11 cellular contexts compared by ENCODE assay signal in genomic region chr6:28351493-28351925, GRCh38. TPM values are rescaled to one million over a fixed set of nuclear protein-coding genes. Genes with fewer than 3 reads are reported as not detected.
DNase-seq lines count a peak whose midpoint lies in the region; ATAC-seq and TF ChIP-seq lines count a peak whose summit lies in the region.
"Had no signal": no experiment of that assay in that cellular context is flagged by ENCODE, and none has a peak within 500 bp of the region (broad histone marks: within the 10 kb centered on the region; RNA-seq: fewer than 3 reads in every experiment).

No MANE protein-coding gene starts in this region.

- H3K79me2 ChIP-seq in SU-DHL-6 (ENCODE audit: insufficient read depth, low read length) = peaks cover 27% of the 10 kb centered on the region; the same call in 1 of the 2 replicates
- H3K79me2 ChIP-seq: parathyroid adenoma had no signal

- ATAC-seq in stimulated activated naive B cell treated with anti-CD40 and anti-IgM and Interleukin-4, amounts not matched to agents 10 μg/mL and 1 μg/mL and 100 μg/mL, for 72 hours (replicated peaks) = no peak
- ATAC-seq in left colon = no peak

- H3F3A ChIP-seq in SU-DHL-6 (ENCODE audit: insufficient read depth) = peaks cover 8% of the 10 kb centered on the region

- H3K27me3 Mint-ChIP-seq in activated CD4-positive, alpha-beta T cell treated with anti-CD3 and anti-CD28 coated beads, Interleukin-2, amount 10 ng/mL, durations not matched to agents 7 days and 5 days = peaks cover 13% of the 10 kb centered on the region
- peaks cover 0 to 5% of the 10 kb centered on the region in 2 donors for H3K27me3 Mint-ChIP-seq in stimulated activated naive B cell treated with anti-CD40 and anti-IgM and Interleukin-4, amounts not matched to agents 10 μg/mL and 1 μg/mL and 100 μg/mL, for 72 hours

- peaks cover 3% of the 10 kb centered on the region for H3K9me3 Mint-ChIP-seq in activated CD4-positive, alpha-beta T cell treated with anti-CD3 and anti-CD28 coated beads, Interleukin-2, amount 10 ng/mL, durations not matched to agents 7 days and 5 days
- peaks cover 0 to 2% of the 10 kb centered on the region in 2 donors for H3K9me3 Mint-ChIP-seq in stimulated activated naive B cell treated with anti-CD40 and anti-IgM and Interleukin-4, amounts not matched to agents 10 μg/mL and 1 μg/mL and 100 μg/mL, for 72 hours

- TF ChIP-seq CTCF in SU-DHL-6 (IDR thresholded peaks at IDR 0.05; ENCODE audit: insufficient read depth, low read length, poor library complexity, severe bottlenecking) = no peak
- TF ChIP-seq CTCF in fibroblast of the aortic adventitia (IDR thresholded peaks at IDR 0.05; ENCODE audit: insufficient read depth, low read length) = no peak

- H3K36me3 Mint-ChIP-seq in activated CD4-positive, alpha-beta T cell treated with anti-CD3 and anti-CD28 coated beads, Interleukin-2, amount 10 ng/mL, durations not matched to agents 7 days and 5 days (ENCODE audit: low read depth) = peaks cover 25% of the 10 kb centered on the region
- H3K36me3 Mint-ChIP-seq in stimulated activated naive B cell treated with anti-CD40 and anti-IgM and Interleukin-4, amounts not matched to agents 10 μg/mL and 1 μg/mL and 100 μg/mL, for 72 hours = peaks cover 2 to 8% of the 10 kb centered on the region in 2 donors

- no peaks in the 10 kb centered on the region for H3K9me2 ChIP-seq in SU-DHL-6 (replicated peaks; ENCODE audit: insufficient read depth, low read length)

- intact Hi-C loops in left colon (cut with DNase I, micrococcal nuclease) = loop anchor here in 1 of 2 donors (10.0 kb wide), 1 partner anchor 87 kb away; the partner anchor contains the start of gene ZSCAN26

- no peaks in the 10 kb centered on the region for H3K27me3 ChIP-seq in SU-DHL-6 (ENCODE audit: low read length)

- H3K9ac ChIP-seq in SU-DHL-6 (ENCODE audit: low read length) = no peak overlapping the region
- H3K9ac ChIP-seq: parathyroid adenoma had no signal

- peaks cover 5% of the 10 kb centered on the region; the same call in 1 of the 2 replicates for H3K36me3 ChIP-seq in SU-DHL-6 (ENCODE audit: low read length)
- H3K36me3 ChIP-seq: HAP-1 had no signal

- POLR2A ChIA-PET in activated CD4-positive, alpha-beta T cell treated with anti-CD3 and anti-CD28 coated beads, Interleukin-2, amount 10 ng/mL, durations not matched to agents 7 days and 5 days (lab: Charles Lee) = no interaction called here

- H3K9me3 ChIP-seq in SU-DHL-6 (ENCODE audit: insufficient read depth, low read length) = peaks cover 13% of the 10 kb centered on the region; the same call in 1 of the 2 replicates
- H3K9me3 ChIP-seq: HAP-1 had no signal

- H3K4me2 ChIP-seq in SU-DHL-6 (ENCODE audit: low read depth, low read length, poor library complexity, severe bottlenecking) = peak overlapping the region; percentile 89

- no peak overlapping the region for H2AFZ ChIP-seq in SU-DHL-6 (ENCODE audit: low read depth, low read length, severe bottlenecking)
- H2AFZ ChIP-seq: parathyroid adenoma had no signal

- no peak for DNase-seq in activated CD4-positive, alpha-beta T cell treated with anti-CD3 and anti-CD28 coated beads, Interleukin-2, amount 10 ng/mL, durations not matched to agents 7 days and 5 days
- no peak for DNase-seq in activated CD4-positive, alpha-beta T cell treated with anti-CD3 and anti-CD28 coated beads, Interleukin-2, amount 50 U/mL, for 1 hour
- no peak for DNase-seq in fibroblast of the aortic adventitia (ENCODE audit: low read depth)
- no peak for DNase-seq in stimulated activated naive B cell treated with anti-CD40 and anti-IgM and Interleukin-4, amounts not matched to agents 10 μg/mL and 1 μg/mL and 100 μg/mL, for 72 hours
- DNase-seq in NCI-H128 (lab: John Stamatoyannopoulos, UW; ENCODE audit: unreplicated experiment) = no peak
- DNase-seq in epidermal melanocyte (ENCODE audit: insufficient read length, low spot score) = no peak
- no peak for DNase-seq in left colon
- DNase-seq: NCI-H1105 had no signal

- peak overlapping the region; percentile 100 for H3K4me3 Mint-ChIP-seq in activated CD4-positive, alpha-beta T cell treated with anti-CD3 and anti-CD28 coated beads, Interleukin-2, amount 10 ng/mL, durations not matched to agents 7 days and 5 days
- peak overlapping the region; percentile 4 to 34 for H3K4me3 Mint-ChIP-seq in stimulated activated naive B cell treated with anti-CD40 and anti-IgM and Interleukin-4, amounts not matched to agents 10 μg/mL and 1 μg/mL and 100 μg/mL, for 72 hours

- H3K4me1 Mint-ChIP-seq in activated CD4-positive, alpha-beta T cell treated with anti-CD3 and anti-CD28 coated beads, Interleukin-2, amount 10 ng/mL, durations not matched to agents 7 days and 5 days = peaks cover 39% of the 10 kb centered on the region
- H3K4me1 Mint-ChIP-seq in stimulated activated naive B cell treated with anti-CD40 and anti-IgM and Interleukin-4, amounts not matched to agents 10 μg/mL and 1 μg/mL and 100 μg/mL, for 72 hours = peaks cover 17 to 49% of the 10 kb centered on the region in 2 donors

- no peak overlapping the region for H3K27ac Mint-ChIP-seq in activated CD4-positive, alpha-beta T cell treated with anti-CD3 and anti-CD28 coated beads, Interleukin-2, amount 10 ng/mL, durations not matched to agents 7 days and 5 days
- no peak overlapping the region for H3K27ac Mint-ChIP-seq in stimulated activated naive B cell treated with anti-CD40 and anti-IgM and Interleukin-4, amounts not matched to agents 10 μg/mL and 1 μg/mL and 100 μg/mL, for 72 hours

- H3K27ac ChIP-seq in SU-DHL-6 (ENCODE audit: low read depth, low read length) = no peak overlapping the region

- H3K4me3 ChIP-seq in SU-DHL-6 (ENCODE audit: insufficient read depth, low read length, poor library complexity, severe bottlenecking) = no peak overlapping the region
- peak overlapping the region; percentile 29 for H3K4me3 ChIP-seq in fibroblast of the aortic adventitia (ENCODE audit: low read depth, low read length)

- H4K20me1 ChIP-seq in SU-DHL-6 (ENCODE audit: low read depth, low read length) = no peaks in the 10 kb centered on the region

- CTCF ChIA-PET in activated CD4-positive, alpha-beta T cell treated with anti-CD3 and anti-CD28 coated beads, Interleukin-2, amount 10 ng/mL, durations not matched to agents 7 days and 5 days (lab: Charles Lee) = interaction anchor here (0.7 to 0.9 kb wide), 2 partner anchors 84 to 305 kb away, joined by 3 read pairs; no protein-coding TSS in a partner anchor

RNA-seq across cellular contexts. Expression of gene ZKSCAN3, which starts 1.8 kb away (rescaled TPM):
- total RNA-seq in activated CD4-positive, alpha-beta T cell treated with anti-CD3 and anti-CD28 coated beads, Interleukin-2, amount 10 ng/mL, durations not matched to agents 7 days and 5 days = 1 to 10 TPM; 6.2 to 7.0 TPM
- total RNA-seq in fibroblast of the aortic adventitia (ENCODE audit: low replicate concordance) (2.6 and 3.6 TPM in 2 replicates), left colon (1 to 10 TPM; 3.2 to 6.2 TPM)

RNA-seq across cellular contexts. Expression of gene ZSCAN31, which starts 15.6 kb away (rescaled TPM):
- total RNA-seq in activated CD4-positive, alpha-beta T cell treated with anti-CD3 and anti-CD28 coated beads, Interleukin-2, amount 10 ng/mL, durations not matched to agents 7 days and 5 days = under 1 TPM; 0.37 to 0.56 TPM
- total RNA-seq in fibroblast of the aortic adventitia (ENCODE audit: low replicate concordance) = 13.9 and 31.2 TPM in 2 replicates
- 10 to 100 TPM in 1 of 2 donors, 1 to 10 TPM in 1; 8.6 to 10.2 TPM for total RNA-seq in left colon

RNA-seq across cellular contexts. Expression of gene ZSCAN12, which starts 48.0 kb away (rescaled TPM):
- 1 to 10 TPM; 7.5 to 8.3 TPM for total RNA-seq in activated CD4-positive, alpha-beta T cell treated with anti-CD3 and anti-CD28 coated beads, Interleukin-2, amount 10 ng/mL, durations not matched to agents 7 days and 5 days
- total RNA-seq in fibroblast of the aortic adventitia (ENCODE audit: low replicate concordance) (6.5 and 11.0 TPM in 2 replicates), left colon (1 to 10 TPM; 4.9 to 5.1 TPM)
